In genomic region chr14:104752735-104753527, GRCh38 we compare ENCODE assay signal across 8 cellular contexts. TPM values are rescaled to one million over a fixed set of nuclear protein-coding genes. Genes with fewer than 3 reads are reported as not detected.
A peak's percentile ranks its signal among the peaks of the same experiment; 100 is the strongest.
DNase-seq lines count a peak whose midpoint lies in the region; ATAC-seq and TF ChIP-seq lines count a peak whose summit lies in the region.

SIVA1 (plus strand) TSS chr14:104753147; CDS start chr14:104753202, 55 bp downstream.

- H3K79me1 ChIP-seq in H9 (ENCODE audit: insufficient read depth, low read depth, low read length, poor library complexity, severe bottlenecking) = no peaks in the 10 kb centered on the region

- peak within 1 kb of the TSS; percentile 85 for H3K18ac ChIP-seq in H9 (ENCODE audit: insufficient read length, low read depth, low read length)

- no peak within 1 kb of the TSS for H2BK12ac ChIP-seq in H9 (ENCODE audit: insufficient read length, low read depth, low read length)

- H2AK5ac ChIP-seq in H9 (ENCODE audit: insufficient read length, low read length) = no peak within 1 kb of the TSS

- no peak within 1 kb of the TSS for H3K4ac ChIP-seq in H9 (ENCODE audit: low read depth, low read length)

- H3T11ph ChIP-seq in H9 (ENCODE audit: low read length) = no peak within 1 kb of the TSS

- H2BK120ac ChIP-seq in H9 (ENCODE audit: low read depth, low read length, poor library complexity, severe bottlenecking) = no peak within 1 kb of the TSS

- peak within 1 kb of the TSS; percentile 72 to 97 (median 96); a peak in 5 of 7 replicates for H3K27ac Mint-ChIP-seq in H9
- H3K27ac Mint-ChIP-seq in natural killer cell treated with Interleukin-12 subunit alpha and Interleukin-12 subunit beta and Interleukin-15 and Interleukin-18, amount 100 ng/mL, for 72 hours = peak within 1 kb of the TSS; percentile 78 to 84

- H2BK5ac ChIP-seq in H9 (ENCODE audit: insufficient read length, low read length) = no peak within 1 kb of the TSS

- peak within 1 kb of the TSS; percentile 96 for H3K14ac ChIP-seq in H9 (ENCODE audit: insufficient read depth, low read length)

- peaks cover 12% of the 10 kb centered on the region for H3K23me2 ChIP-seq in H9 (ENCODE audit: insufficient read length, low read depth, low read length, poor library complexity, severe bottlenecking)

- no peak within 1 kb of the TSS for H3K23ac ChIP-seq in H9 (ENCODE audit: insufficient read length, low read depth, low read length)

- peaks cover 13 to 19% of the 10 kb centered on the region in 2 experiments for H3K9me3 Mint-ChIP-seq in H9
- no peaks in the 10 kb centered on the region for H3K9me3 Mint-ChIP-seq in natural killer cell treated with Interleukin-12 subunit alpha and Interleukin-12 subunit beta and Interleukin-15 and Interleukin-18, amount 100 ng/mL, for 72 hours

- no peak within 1 kb of the TSS for H4K5ac ChIP-seq in H9 (ENCODE audit: insufficient read length, low read depth, low read length)

- peaks cover 7% of the 10 kb centered on the region for H3K27me3 Mint-ChIP-seq in H9 (ENCODE audit: low read depth)
- peaks cover 0 to 3% of the 10 kb centered on the region in 2 donors for H3K27me3 Mint-ChIP-seq in natural killer cell treated with Interleukin-12 subunit alpha and Interleukin-12 subunit beta and Interleukin-15 and Interleukin-18, amount 100 ng/mL, for 72 hours

- H3K27me3 ChIP-seq in H9 (ENCODE audit: insufficient read depth, low read length) (no peaks in the 10 kb centered on the region), MG63 (no peaks in the 10 kb centered on the region)

- H3K4me1 Mint-ChIP-seq in H9 = peaks cover 18 to 19% of the 10 kb centered on the region in 2 experiments
- H3K4me1 Mint-ChIP-seq in natural killer cell treated with Interleukin-12 subunit alpha and Interleukin-12 subunit beta and Interleukin-15 and Interleukin-18, amount 100 ng/mL, for 72 hours (ENCODE audit: low read depth in 2 of 2) = peaks cover 18 to 29% of the 10 kb centered on the region in 2 donors

- H4K91ac ChIP-seq in H9 (ENCODE audit: insufficient read length, low read depth, low read length) = no peak within 1 kb of the TSS

- H3K56ac ChIP-seq in H9 (ENCODE audit: insufficient read length, low read depth, low read length) = no peak within 1 kb of the TSS

- H3K79me2 ChIP-seq in H9 (ENCODE audit: insufficient read depth, low read length) = peaks cover 16% of the 10 kb centered on the region; the same call in 1 of the 2 replicates

- H3K36me3 Mint-ChIP-seq in H9 (ENCODE audit: insufficient read depth in 1 of 3, low read depth in 3 of 3) = peaks cover 18 to 51% (median 39%) of the 10 kb centered on the region in 3 experiments; a peak in 6 of 7 replicates
- no peaks in the 10 kb centered on the region for H3K36me3 Mint-ChIP-seq in natural killer cell treated with Interleukin-12 subunit alpha and Interleukin-12 subunit beta and Interleukin-15 and Interleukin-18, amount 100 ng/mL, for 72 hours

- ATAC-seq in natural killer cell treated with Interleukin-12 subunit alpha and Interleukin-12 subunit beta and Interleukin-15 and Interleukin-18, amount 100 ng/mL, for 72 hours = peak; percentile 95 to 96
- ATAC-seq in stimulated activated naive CD8-positive, alpha-beta T cell treated with anti-CD3 and anti-CD28 coated beads, Interleukin-15, Interleukin-2, amounts not matched to agents 100 U/mL and 50 U/mL, for 24 hours = peak; percentile 96

- peak within 1 kb of the TSS; percentile 87 to 90 for H3K4me3 Mint-ChIP-seq in H9
- H3K4me3 Mint-ChIP-seq in natural killer cell treated with Interleukin-12 subunit alpha and Interleukin-12 subunit beta and Interleukin-15 and Interleukin-18, amount 100 ng/mL, for 72 hours = peak within 1 kb of the TSS; percentile 97

- peaks cover 15% of the 10 kb centered on the region for H3K36me3 ChIP-seq in MG63

- no peaks in the 10 kb centered on the region for H4K20me1 ChIP-seq in H9 (ENCODE audit: control insufficient read depth, insufficient read depth, insufficient read length)

- H3K27ac ChIP-seq in H9 (ENCODE audit: insufficient read length, low read depth, low read length) = no peak within 1 kb of the TSS

- WGBS in H9 (ENCODE audit: extremely low coverage, insufficient read length, low lambda C conversion rate) = no CpG with 5 or more reads among the region's 95 CpGs

- no peak within 1 kb of the TSS for H4K8ac ChIP-seq in H9 (replicated peaks; ENCODE audit: insufficient read length, low read depth, low read length)

- H2BK20ac ChIP-seq in H9 (ENCODE audit: low read depth, low read length, poor library complexity, severe bottlenecking) = no peak within 1 kb of the TSS

- no peaks in the 10 kb centered on the region; the same call in 1 of the 2 replicates for H3K4me1 ChIP-seq in H9 (ENCODE audit: insufficient read depth, low read length)

- no peak within 1 kb of the TSS for H2BK15ac ChIP-seq in H9 (ENCODE audit: low read depth, low read length)

- no peak within 1 kb of the TSS for H2AFZ ChIP-seq in H9 (ENCODE audit: low read length)

- H3K4me3 ChIP-seq in MG63 = peak within 1 kb of the TSS; percentile 76
- H3K4me3 ChIP-seq in fibroblast of pulmonary artery (replicated peaks; ENCODE audit: low read depth, low read length) = peak within 1 kb of the TSS; percentile 89

- peak within 1 kb of the TSS; percentile 88 for H3K4me2 ChIP-seq in H9 (ENCODE audit: insufficient read depth, insufficient read length, low read length)

- DNase-seq in ELR (ENCODE audit: low read depth) (peak; percentile 100), H9 (peak; percentile 99), MG63 (peak; percentile 97), SHP77 treated with DMSO at 0.1 percent for 48 hours (lab: John Stamatoyannopoulos, UW) (peak; percentile 97), fibroblast of pulmonary artery (ENCODE audit: low read depth) (peak; percentile 99)
- peak; percentile 100 for DNase-seq in activated effector memory CD4-positive, alpha-beta T cell treated with anti-CD3 and anti-CD28 coated beads, Interleukin-2, amount 50 U/mL, for 16 hours
- DNase-seq in natural killer cell treated with Interleukin-12 subunit alpha and Interleukin-12 subunit beta and Interleukin-15 and Interleukin-18, amount 100 ng/mL, for 72 hours (ENCODE audit: low spot score) = peak; percentile 100
- peak; percentile 100 for DNase-seq in stimulated activated naive CD8-positive, alpha-beta T cell treated with anti-CD3 and anti-CD28 coated beads, Interleukin-15, Interleukin-2, amounts not matched to agents 100 U/mL and 50 U/mL, for 24 hours

- peaks cover 6% of the 10 kb centered on the region for H3K9me3 ChIP-seq in H9 (ENCODE audit: control insufficient read depth, low read depth, low read length)
- no peaks in the 10 kb centered on the region for H3K9me3 ChIP-seq in MG63

- TF ChIP-seq CTCF in H9 (conservative IDR thresholded peaks at IDR 0.05) (no peak), fibroblast of pulmonary artery (IDR thresholded peaks at IDR 0.05; ENCODE audit: low read length, missing control alignments) (no peak)

- peak within 1 kb of the TSS; percentile 92 for H3K9ac ChIP-seq in H9 (ENCODE audit: extremely low read depth, insufficient read length, low read length)

RNA-seq across cellular contexts. Expression of gene SIVA1, which starts in this region (rescaled TPM):
- total RNA-seq in H9 (2021) = 125 and 128 TPM in 2 replicates
- 166 and 169 TPM in 2 replicates for total RNA-seq in MG63 (2014; rRNA removed; shearing (Covaris generic); ENCODE audit: low replicate concordance)
- 100 to 1,000 TPM in 1 of 2 donors, 10 to 100 TPM in 1; 74.5 to 157 TPM for total RNA-seq in natural killer cell treated with Interleukin-12 subunit alpha and Interleukin-12 subunit beta and Interleukin-15 and Interleukin-18, amount 100 ng/mL, for 72 hours
